10 cellular contexts compared by ENCODE assay signal in the genomic region with DNA sequence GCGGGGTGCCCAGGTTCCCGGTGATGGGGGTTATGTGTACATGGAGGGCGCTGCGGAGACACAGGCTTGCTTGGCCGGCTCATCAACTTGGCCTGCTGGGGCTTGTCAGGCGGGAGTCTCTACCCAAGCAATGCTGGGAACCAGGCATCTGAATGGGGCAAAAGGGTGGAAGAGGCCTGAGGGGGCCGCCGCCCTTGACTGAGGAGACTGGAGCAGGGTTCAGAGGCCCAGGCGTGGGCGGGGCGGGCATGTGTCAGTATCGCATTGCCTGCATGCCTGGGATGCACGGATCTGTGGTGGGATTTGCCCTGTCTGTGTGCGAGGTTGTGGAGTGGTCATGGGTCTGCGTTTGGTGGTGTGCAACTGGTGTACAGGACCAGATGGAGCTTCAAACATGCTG. TPM values are rescaled to one million over a fixed set of nuclear protein-coding genes. Genes with fewer than 3 reads are reported as not detected.
DNase-seq lines count a peak whose midpoint lies in the region; ATAC-seq and TF ChIP-seq lines count a peak whose summit lies in the region.
"Had no signal": no experiment of that assay in that cellular context is flagged by ENCODE, and none has a peak within 500 bp of the region (broad histone marks: within the 10 kb centered on the region; RNA-seq: fewer than 3 reads in every experiment).

No MANE protein-coding gene starts in this region.

- H3K4me1 ChIP-seq in DND-41 (ENCODE audit: insufficient read depth, low read length) (peaks cover 41% of the 10 kb centered on the region), osteoblast (ENCODE audit: insufficient read depth, low read length) (peaks cover 64% of the 10 kb centered on the region), tibial artery (peaks cover 0 to 71% (median 45%) of the 10 kb centered on the region in 4 donors), Karpas-422 (ENCODE audit: low read length) (no peaks in the 10 kb centered on the region)

- H3K4me2 ChIP-seq in DND-41 (ENCODE audit: insufficient read depth, low read length) (no peak overlapping the region), osteoblast (ENCODE audit: insufficient read depth, low read length) (no peak overlapping the region), Karpas-422 (ENCODE audit: low read depth, low read length, poor library complexity, severe bottlenecking) (no peak overlapping the region)

- no peaks in the 10 kb centered on the region for H3K9me3 ChIP-seq in DND-41 (ENCODE audit: insufficient read depth, low read length, severe bottlenecking)
- no peaks in the 10 kb centered on the region for H3K9me3 ChIP-seq in SK-N-MC (ENCODE audit: low read depth, low read length)
- H3K9me3 ChIP-seq in osteoblast (ENCODE audit: low read depth, low read length) = no peaks in the 10 kb centered on the region
- no peaks in the 10 kb centered on the region for H3K9me3 ChIP-seq in tibial artery
- H3K9me3 ChIP-seq in Karpas-422 (ENCODE audit: low read length) = no peaks in the 10 kb centered on the region

- DNase-seq in DND-41 (no peak), SK-N-MC (ENCODE audit: low read depth, low spot score) (no peak), fibroblast of villous mesenchyme (ENCODE audit: low read depth) (peak; percentile 73), osteoblast (ENCODE audit: insufficient read length, low spot score, missing footprints) (peak; percentile 49), tibial artery (no peak), ACHN (no peak), Karpas-422 (no peak)
- DNase-seq in NK-92 treated with Interleukin-12 subunit alpha and Interleukin-12 subunit beta, amount 100 ng/mL, for 24 hours (lab: John Stamatoyannopoulos, UW) = no peak
- DNase-seq: activated effector memory CD4-positive, alpha-beta T cell treated with Interleukin-2 at 50 U/mL for 16 hours; WERI-Rb-1 had no signal

- peaks cover 64% of the 10 kb centered on the region for H4K20me1 ChIP-seq in DND-41 (ENCODE audit: insufficient read depth, low read length)
- peaks cover 12% of the 10 kb centered on the region for H4K20me1 ChIP-seq in osteoblast (ENCODE audit: insufficient read depth, low read length)
- no peaks in the 10 kb centered on the region for H4K20me1 ChIP-seq in Karpas-422 (ENCODE audit: insufficient read depth, low read depth, low read length)

- peak overlapping the region; percentile 44; the same call in 1 of the 2 replicates for H3K27ac ChIP-seq in DND-41 (ENCODE audit: low read length)
- peak overlapping the region; percentile 95; the same call in 1 of the 2 replicates for H3K27ac ChIP-seq in SK-N-MC
- H3K27ac ChIP-seq in osteoblast (ENCODE audit: low read depth, low read length) = peak overlapping the region; percentile 75
- no peak overlapping the region for H3K27ac ChIP-seq in tibial artery
- no peak overlapping the region for H3K27ac ChIP-seq in Karpas-422 (ENCODE audit: low read length)
- H3K27ac ChIP-seq: WERI-Rb-1 had no signal

- TF ChIP-seq CTCF in DND-41 (IDR thresholded peaks at IDR 0.05; ENCODE audit: borderline replicate concordance, extremely low read depth, low read length, poor library complexity, severe bottlenecking) (no peak), fibroblast of villous mesenchyme (IDR thresholded peaks at IDR 0.05; ENCODE audit: insufficient read depth, low read depth, low read length) (no peak), osteoblast (IDR thresholded peaks at IDR 0.05; ENCODE audit: extremely low read depth, low read depth, low read length) (no peak), tibial artery (IDR thresholded peaks at IDR 0.05) (no peak)

- H3K27me3 ChIP-seq in DND-41 (ENCODE audit: insufficient read depth, low read length, poor library complexity) (no peaks in the 10 kb centered on the region), osteoblast (ENCODE audit: insufficient read depth, low read length) (no peaks in the 10 kb centered on the region), tibial artery (no peaks in the 10 kb centered on the region), Karpas-422 (ENCODE audit: low read length) (no peaks in the 10 kb centered on the region)

- no peak for ATAC-seq in DND-41 (ENCODE audit: insufficient read depth, low read depth)

- H3K36me3 ChIP-seq in DND-41 (ENCODE audit: insufficient read depth, low read length) = peaks cover 12% of the 10 kb centered on the region
- H3K36me3 ChIP-seq in SK-N-MC (ENCODE audit: insufficient read depth, low read length) = no peaks in the 10 kb centered on the region
- H3K36me3 ChIP-seq in osteoblast (ENCODE audit: insufficient read depth, low read length) = peaks cover 3% of the 10 kb centered on the region
- no peaks in the 10 kb centered on the region for H3K36me3 ChIP-seq in tibial artery
- no peaks in the 10 kb centered on the region for H3K36me3 ChIP-seq in Karpas-422 (ENCODE audit: insufficient read depth, low read length)
- H3K36me3 ChIP-seq: WERI-Rb-1 had no signal

- H3K79me2 ChIP-seq in DND-41 (ENCODE audit: insufficient read depth, low read length) = peaks cover 91% of the 10 kb centered on the region
- peaks cover 84% of the 10 kb centered on the region for H3K79me2 ChIP-seq in osteoblast (ENCODE audit: insufficient read depth, low read length)
- no peaks in the 10 kb centered on the region for H3K79me2 ChIP-seq in Karpas-422 (ENCODE audit: low read length)

- no peak overlapping the region for H2AFZ ChIP-seq in DND-41 (ENCODE audit: low read depth, low read length)
- H2AFZ ChIP-seq in osteoblast (ENCODE audit: low read length) = no peak overlapping the region
- no peak overlapping the region for H2AFZ ChIP-seq in Karpas-422 (ENCODE audit: low read length)

- in situ Hi-C loops in ACHN (cut with HindIII; ENCODE audit: low pct_ligation_motif_present, low pct_unique_long_range_greater_than_20kb, low sequenced_read_pairs) = no loop called here

- intact Hi-C loops in tibial artery (cut with DNase I; ENCODE audit: low total_unique reads) = no loop called here

- H3K4me3 ChIP-seq in DND-41 (ENCODE audit: low read depth in 1 of 2, low read length in 2 of 2) (no peak overlapping the region), SK-N-MC (no peak overlapping the region), fibroblast of villous mesenchyme (ENCODE audit: low read depth, low read length) (no peak overlapping the region), osteoblast (ENCODE audit: insufficient read depth, low read length) (no peak overlapping the region), tibial artery (no peak overlapping the region), Karpas-422 (ENCODE audit: low read length) (no peak overlapping the region)

- no peaks in the 10 kb centered on the region for H3K9me2 ChIP-seq in Karpas-422 (replicated peaks; ENCODE audit: insufficient read depth, low read length)

- H3K9ac ChIP-seq in DND-41 (ENCODE audit: low read depth, low read length) = no peak overlapping the region
- no peak overlapping the region for H3K9ac ChIP-seq in SK-N-MC (ENCODE audit: insufficient read length)
- no peak overlapping the region for H3K9ac ChIP-seq in Karpas-422 (ENCODE audit: low read length)

RNA-seq across cellular contexts. Expression of a gene that starts 21.1 kb away (rescaled TPM):
- 53.8 and 66.1 TPM in 2 replicates for total RNA-seq in fibroblast of villous mesenchyme
- 47.0 and 49.8 TPM in 2 replicates for total RNA-seq in osteoblast
- total RNA-seq in Karpas-422 (2014; rRNA removed; shearing (Covaris generic); ENCODE audit: low replicate concordance) = 0.04 and 0.54 TPM in 2 replicates

Comparison
In these comparisons a context has a peak if more than half of its experiments do, and no peak if none do; other contexts are left out.
1. DNase-seq: peak in fibroblast of villous mesenchyme (single experiment) and osteoblast (single experiment); none in DND-41 (single experiment), SK-N-MC (single experiment), tibial artery (0 of 2), ACHN (single experiment), NK-92 treated with Interleukin-12 subunit alpha and Interleukin-12 subunit beta, amount 100 ng/mL, for 24 hours (single experiment) and Karpas-422 (single experiment).
2. H3K27ac ChIP-seq: peak in DND-41 (single experiment), SK-N-MC (single experiment) and osteoblast (single experiment); none in tibial artery (0 of 2) and Karpas-422 (single experiment).
3. RNA of a gene that starts 21.1 kb away (total RNA-seq): 53.8 to 66.1 TPM in fibroblast of villous mesenchyme and 47.0 to 49.8 TPM in osteoblast; 0.04 to 0.54 TPM in Karpas-422; every median in the first group is over 10 times any median in the second.